9 cellular contexts compared by ENCODE assay signal in genomic region chr9:93589688-93590087, GRCh38. TPM values are rescaled to one million over a fixed set of nuclear protein-coding genes. Genes with fewer than 3 reads are reported as not detected.
DNase-seq lines count a peak whose midpoint lies in the region; ATAC-seq, FAIRE-seq and TF ChIP-seq lines count a peak whose summit lies in the region.
"Had no signal": no experiment of that assay in that cellular context is flagged by ENCODE, and none has a peak within 500 bp of the region (broad histone marks: within the 10 kb centered on the region; RNA-seq: fewer than 3 reads in every experiment).

No MANE protein-coding gene starts in this region.

- no peak for TF ChIP-seq CTCF in cardiac muscle cell (IDR thresholded peaks at IDR 0.05; ENCODE audit: low read depth, low read length)
- no peak for TF ChIP-seq CTCF in left ventricle myocardium inferior (IDR thresholded peaks at IDR 0.05; ENCODE audit: borderline replicate concordance)
- TF ChIP-seq CTCF in astrocyte of the spinal cord (IDR thresholded peaks at IDR 0.05; ENCODE audit: low read depth, low read length) = no peak
- TF ChIP-seq CTCF in lung (IDR thresholded peaks at IDR 0.05; ENCODE audit: control extremely low read depth, extremely low read depth) = no peak

- no peak for FAIRE-seq in GM12891 (lab: Jason Lieb, UNC)
- FAIRE-seq: TTC549 had no signal

- no peaks in the 10 kb centered on the region for H3K36me3 ChIP-seq in cardiac muscle cell
- no peaks in the 10 kb centered on the region for H3K36me3 ChIP-seq in left ventricle myocardium inferior
- peaks cover 0 to 1% of the 10 kb centered on the region in 2 donors for H3K36me3 ChIP-seq in lung (ENCODE audit: control insufficient read depth in 2 of 2, insufficient read depth in 2 of 2, low read length in 2 of 2)
- no peaks in the 10 kb centered on the region for H3K36me3 ChIP-seq in aorta (ENCODE audit: control insufficient read depth in 1 of 2, insufficient read depth in 2 of 2, low read length in 1 of 2)

- H3K27ac ChIP-seq in cardiac muscle cell = no peak overlapping the region
- H3K27ac ChIP-seq in left ventricle myocardium inferior (replicated peaks) = no peak overlapping the region
- no peak overlapping the region for H3K27ac ChIP-seq in lung (ENCODE audit: low read depth in 1 of 2, low read length in 1 of 2)
- H3K27ac ChIP-seq in aorta (ENCODE audit: low read depth in 1 of 2, low read length in 2 of 2) = no peak overlapping the region

- H3K9me3 ChIP-seq in cardiac muscle cell (ENCODE audit: low read depth) (no peaks in the 10 kb centered on the region), left ventricle myocardium inferior (replicated peaks) (no peaks in the 10 kb centered on the region), lung (ENCODE audit: control insufficient read depth in 2 of 2, insufficient read depth in 1 of 2, low read length in 1 of 2) (no peaks in the 10 kb centered on the region), aorta (ENCODE audit: control insufficient read depth, low read length) (no peaks in the 10 kb centered on the region)

- H3K4me1 ChIP-seq in cardiac muscle cell (ENCODE audit: low read depth) (peaks cover 9% of the 10 kb centered on the region), left ventricle myocardium inferior (peaks cover 97% of the 10 kb centered on the region), lung (ENCODE audit: control insufficient read depth in 2 of 2, insufficient read depth in 2 of 2, low read length in 2 of 2) (peaks cover 7 to 45% of the 10 kb centered on the region in 2 donors), aorta (ENCODE audit: control insufficient read depth in 1 of 2, insufficient read depth in 2 of 2, low read length in 2 of 2) (no peaks in the 10 kb centered on the region)

- H3K27me3 ChIP-seq in cardiac muscle cell (no peaks in the 10 kb centered on the region), left ventricle myocardium inferior (ENCODE audit: low read depth) (no peaks in the 10 kb centered on the region), lung (ENCODE audit: control insufficient read depth, insufficient read depth) (no peaks in the 10 kb centered on the region), aorta (ENCODE audit: control insufficient read depth in 1 of 2, insufficient read depth in 2 of 2, low read length in 1 of 2) (no peaks in the 10 kb centered on the region)

- no peak for TF ChIP-seq POLR2A in GM12891 (IDR thresholded peaks at IDR 0.05; ENCODE audit: low read depth, low read length)

- in situ Hi-C loops in astrocyte of the spinal cord (cut with HindIII; ENCODE audit: low sequenced_read_pairs) = no loop called here

- 37 to 51% methylated on average over 8 of the region's 8 CpGs for WGBS in lung, 2 donors
- 38 to 49% methylated on average over 8 of the region's 8 CpGs for WGBS in aorta, 2 donors

- H3K4me3 ChIP-seq in cardiac muscle cell = no peak overlapping the region
- no peak overlapping the region for H3K4me3 ChIP-seq in left ventricle myocardium inferior
- no peak overlapping the region for H3K4me3 ChIP-seq in astrocyte of the spinal cord (ENCODE audit: low read depth, low read length)
- no peak overlapping the region for H3K4me3 ChIP-seq in lung
- H3K4me3 ChIP-seq in aorta (ENCODE audit: low read length in 2 of 2) = no peak overlapping the region

- DNase-seq in cardiac muscle cell (ENCODE audit: low read depth in 1 of 2, low spot score in 1 of 2) = peak; percentile 27 to 57
- no peak for DNase-seq in left ventricle myocardium inferior
- peak; percentile 26 for DNase-seq in astrocyte of the spinal cord (ENCODE audit: low read depth, low spot score)
- DNase-seq in lung (ENCODE audit: low spot score) = peak; percentile 25
- DNase-seq in aorta = peak; percentile 36 to 47
- DNase-seq in GM12891 (ENCODE audit: insufficient read length, low spot score) = no peak
- DNase-seq in SHP77 treated with DMSO at 0.1 percent for 48 hours (lab: John Stamatoyannopoulos, UW) = no peak

- intact Hi-C loops in left ventricle myocardium inferior (cut with micrococcal nuclease) (loop anchor here (5.0 kb wide), 1 partner anchor 447 kb away; no protein-coding TSS in a partner anchor), aorta (cut with DNase I) (no loop called here)

- ATAC-seq in lung (ENCODE audit: insufficient read depth, low FRiP score) = no peak
- ATAC-seq in aorta (ENCODE audit: low FRiP score) = no peak
- ATAC-seq in GM21423 (IDR thresholded peaks at IDR 0.05; ENCODE audit: unreplicated experiment) = no peak

TF ChIP-seq in GM12891, 5 proteins besides CTCF, POLR2A, EP300 and RAD21:
- TF ChIP-seq TAF1 (IDR thresholded peaks at IDR 0.05; ENCODE audit: low read depth, low read length) (no peak), POU2F2 (IDR thresholded peaks at IDR 0.05; ENCODE audit: low read depth, low read length) (no peak), PAX5 (IDR thresholded peaks at IDR 0.05; ENCODE audit: insufficient read depth, low read length, severe bottlenecking) (no peak), SPI1 (IDR thresholded peaks at IDR 0.05; ENCODE audit: low read depth, low read length) (no peak)

RNA-seq across cellular contexts. Expression of gene PHF2, which starts 13.3 kb away (rescaled TPM):
- 24.1 and 33.7 TPM in 2 replicates for total RNA-seq in cardiac muscle cell
- polyA plus RNA-seq in cardiac muscle cell = 14.1 and 20.8 TPM in 2 replicates
- total RNA-seq in left ventricle myocardium inferior = 27.4 TPM
- 10 to 100 TPM; 33.3 to 33.6 TPM for total RNA-seq in lung
- polyA plus RNA-seq in lung = 10 to 100 TPM; 20.1 to 27.1 TPM
- total RNA-seq in aorta = 10 to 100 TPM; 29.2 to 32.4 TPM
- polyA plus RNA-seq in aorta = 10 to 100 TPM; 10.3 to 26.7 TPM
- polyA plus RNA-seq in GM12891 (2012; ENCODE audit: low read depth, missing spikeins) = 4.2 TPM

Comparison
In these comparisons a context has a peak if more than half of its experiments do, and no peak if none do; other contexts are left out.
1. DNase-seq: peak in cardiac muscle cell (2 of 2), astrocyte of the spinal cord (single experiment), lung (single experiment) and aorta (2 of 2); none in left ventricle myocardium inferior (single experiment), GM12891 (single experiment) and SHP77 treated with DMSO at 0.1 percent for 48 hours (single experiment).